In genomic region chr10:7525314-7526016, GRCh38 we compare ENCODE assay signal across 8 cellular contexts.
A peak's percentile ranks its signal among the peaks of the same experiment; 100 is the strongest.
DNase-seq lines count a peak whose midpoint lies in the region; ATAC-seq and TF ChIP-seq lines count a peak whose summit lies in the region.

No MANE protein-coding gene starts in this region.

- H3K9me3 ChIP-seq in Caco-2, result no peaks in the 10 kb centered on the region
- H3K9me3 ChIP-seq in osteoblast (ENCODE audit: low read depth, low read length), result no peaks in the 10 kb centered on the region

- peak overlapping the region; percentile 41 for H3K4me2 ChIP-seq in osteoblast (ENCODE audit: insufficient read depth, low read length)

- no peaks in the 10 kb centered on the region for H3K36me3 Mint-ChIP-seq in Caco-2 (ENCODE audit: insufficient read depth, unreplicated experiment)

- H3K9me3 Mint-ChIP-seq in Caco-2 (ENCODE audit: unreplicated experiment), result no peaks in the 10 kb centered on the region

- no peaks in the 10 kb centered on the region for H3K36me3 ChIP-seq in Caco-2 (ENCODE audit: control insufficient read depth, insufficient read depth, low read length)
- H3K36me3 ChIP-seq in osteoblast (ENCODE audit: insufficient read depth, low read length), result no peaks in the 10 kb centered on the region

- peak; percentile 86 to 95 for TF ChIP-seq CTCF in Caco-2 (IDR thresholded peaks at IDR 0.05; ENCODE audit: insufficient read depth in 1 of 2, low read depth in 1 of 2, low read length in 1 of 2, severe bottlenecking in 1 of 2, unreplicated experiment in 1 of 2)
- peak; percentile 83 for TF ChIP-seq CTCF in osteoblast (IDR thresholded peaks at IDR 0.05; ENCODE audit: extremely low read depth, low read depth, low read length)

- H3K27ac Mint-ChIP-seq in Caco-2 (ENCODE audit: unreplicated experiment), result no peak overlapping the region

- no peak overlapping the region for H3K27ac ChIP-seq in osteoblast (ENCODE audit: low read depth, low read length)

- peaks cover 9% of the 10 kb centered on the region for H3K4me1 Mint-ChIP-seq in Caco-2 (ENCODE audit: low read depth, unreplicated experiment)

- intact Hi-C loops in Caco-2 (cut with micrococcal nuclease; ENCODE audit: unreplicated experiment), result loop anchor here (1.0 to 10.0 kb wide), 9 partner anchors 98 to 1777 kb away; partner anchors contain the start of gene ATP5F1C

- H3K27me3 ChIP-seq in Caco-2 (replicated peaks; ENCODE audit: control insufficient read depth, insufficient read depth, low read length), result peaks cover 4% of the 10 kb centered on the region; the same call in 1 of the 2 replicates
- no peaks in the 10 kb centered on the region for H3K27me3 ChIP-seq in osteoblast (ENCODE audit: insufficient read depth, low read length)

- H3K4me3 ChIP-seq in Caco-2 (ENCODE audit: low read depth, low read length) (no peak overlapping the region), osteoblast (ENCODE audit: insufficient read depth, low read length) (no peak overlapping the region)

- CTCF ChIA-PET in Caco-2 (lab: Charles Lee), result interaction anchor here (0.6 to 1.4 kb wide), 50 partner anchors 9 to 1777 kb away, joined by 3 to 206 read pairs (median 4); partner anchors contain the start of genes ATP5F1C, ITIH2, KIN and TAF3

- POLR2A ChIA-PET in Caco-2 (lab: Charles Lee), result interaction anchor here (0.5 to 1.0 kb wide), 6 partner anchors 162 to 1145 kb away, joined by 3 to 6 read pairs (median 4); partner anchors contain the start of gene TAF3

- ATAC-seq in HG03460 (IDR thresholded peaks at IDR 0.05; ENCODE audit: unreplicated experiment), result peak; percentile 63
- ATAC-seq in HG03439 (IDR thresholded peaks at IDR 0.05; ENCODE audit: unreplicated experiment), result no peak

- H2AFZ ChIP-seq in osteoblast (ENCODE audit: low read length), result peak overlapping the region; percentile 62

- H4K20me1 ChIP-seq in osteoblast (ENCODE audit: insufficient read depth, low read length), result no peaks in the 10 kb centered on the region

- H3K4me1 ChIP-seq in Caco-2 (no peaks in the 10 kb centered on the region; the same call in 1 of the 2 replicates), osteoblast (ENCODE audit: insufficient read depth, low read length) (no peaks in the 10 kb centered on the region)

- no TSS peak for BruUV-seq in Caco-2 (replicated peaks; lab: Mats Ljungman, UMichigan)

- DNase-seq in Caco-2 (peak; percentile 69 to 86), GM19238 (ENCODE audit: insufficient read length, low spot score) (peak; percentile 53), NOMO-1 treated with DMSO at 0.1 percent for 48 hours (lab: John Stamatoyannopoulos, UW; ENCODE audit: unreplicated experiment) (peak; percentile 64), fibroblast of the conjunctiva (ENCODE audit: low read depth) (peak; percentile 68), osteoblast (ENCODE audit: insufficient read length, low spot score, missing footprints) (peak; percentile 86)
- peak; percentile 57 to 60 for DNase-seq in activated T-cell treated with anti-CD3 and anti-CD28 coated beads, Interleukin-2, amount 50 U/mL, for 48 hours

- H3K27me3 Mint-ChIP-seq in Caco-2 (ENCODE audit: insufficient read depth, unreplicated experiment), result peaks cover 20% of the 10 kb centered on the region

- no peaks in the 10 kb centered on the region for H3K79me2 ChIP-seq in osteoblast (ENCODE audit: insufficient read depth, low read length)

- H3K4me3 Mint-ChIP-seq in Caco-2 (ENCODE audit: unreplicated experiment), result peak overlapping the region; percentile 15
